8 cellular contexts compared by ENCODE assay signal in the genomic region with DNA sequence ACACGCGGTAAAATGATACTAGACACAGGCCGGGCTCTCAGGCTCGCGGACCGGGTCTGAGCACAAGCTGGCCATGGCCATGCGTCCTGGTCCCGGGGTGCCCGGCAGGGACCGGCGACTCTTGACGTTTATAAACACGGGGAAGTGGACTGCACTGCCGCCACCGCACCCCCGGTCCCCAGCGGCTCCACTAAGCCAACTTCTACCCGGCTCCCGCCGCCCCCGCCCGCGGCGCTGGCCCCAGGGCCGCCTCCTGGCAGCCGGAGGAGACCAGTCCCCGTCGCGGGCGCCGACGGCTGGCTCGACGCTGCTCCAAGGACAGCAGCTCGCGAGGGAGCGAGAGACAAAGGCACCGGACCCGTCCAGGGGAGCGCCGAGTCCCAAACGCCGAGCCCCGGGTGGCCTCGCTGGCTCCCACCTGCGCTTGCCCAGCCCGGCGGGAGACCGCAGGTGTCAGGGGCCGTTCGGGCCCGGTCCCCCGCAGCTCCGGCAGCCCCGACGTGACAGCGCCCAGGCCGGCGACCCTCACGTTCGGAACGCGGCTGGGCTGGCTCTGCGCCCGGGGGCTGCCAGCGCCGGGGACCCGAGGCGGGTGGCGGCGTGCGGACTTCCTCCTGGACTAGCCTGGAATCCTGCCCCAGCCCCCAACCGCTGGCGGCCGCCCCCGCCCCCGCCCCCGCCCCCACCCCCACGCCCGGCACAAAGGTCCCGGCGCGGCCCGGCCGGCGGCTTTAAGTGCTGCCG. TPM values are rescaled to one million over a fixed set of nuclear protein-coding genes. Genes with fewer than 3 reads are reported as not detected.
A peak's percentile ranks its signal among the peaks of the same experiment; 100 is the strongest.
DNase-seq lines count a peak whose midpoint lies in the region; ATAC-seq and TF ChIP-seq lines count a peak whose summit lies in the region.

No MANE protein-coding gene starts in this region.

- H3K27me3 Mint-ChIP-seq in activated CD8-positive, alpha-beta memory T cell treated with anti-CD3 and anti-CD28 coated beads, Interleukin-2, amount 10 ng/mL, durations not matched to agents 7 days and 5 days: no peaks in the 10 kb centered on the region

- H3K27me3 ChIP-seq in esophagus (ENCODE audit: control insufficient read depth in 1 of 2, insufficient read depth in 2 of 2, low read length in 2 of 2) (no peaks in the 10 kb centered on the region), thyroid gland (no peaks in the 10 kb centered on the region)

- ATAC-seq in GM21515 (IDR thresholded peaks at IDR 0.05; ENCODE audit: unreplicated experiment): peak; percentile 26
- ATAC-seq in activated CD8-positive, alpha-beta memory T cell treated with anti-CD3 and anti-CD28 coated beads, Interleukin-2, amount 10 ng/mL, durations not matched to agents 7 days and 5 days: peak; percentile 24

- H3K27ac Mint-ChIP-seq in activated CD8-positive, alpha-beta memory T cell treated with anti-CD3 and anti-CD28 coated beads, Interleukin-2, amount 10 ng/mL, durations not matched to agents 7 days and 5 days: peak overlapping the region; percentile 72

- DNase-seq in COLO668 (lab: John Stamatoyannopoulos, UW; ENCODE audit: unreplicated experiment) (peak; percentile 58), HuH-7.5 (ENCODE audit: low spot score) (peak; percentile 47), myocyte (ENCODE audit: low read depth) (peak; percentile 61), thyroid gland (peak; percentile 59 to 63), dedifferentiated amniotic fluid mesenchymal stem cell (ENCODE audit: extremely low spot score) (no peak)
- DNase-seq in activated CD8-positive, alpha-beta memory T cell treated with anti-CD3 and anti-CD28 coated beads, Interleukin-2, amount 10 ng/mL, durations not matched to agents 7 days and 5 days: peak; percentile 59

- TF ChIP-seq POLR2A in thyroid gland (IDR thresholded peaks at IDR 0.05): no peak

- peaks cover 63% of the 10 kb centered on the region for H3K4me1 Mint-ChIP-seq in activated CD8-positive, alpha-beta memory T cell treated with anti-CD3 and anti-CD28 coated beads, Interleukin-2, amount 10 ng/mL, durations not matched to agents 7 days and 5 days

- intact Hi-C loops in thyroid gland (cut with DNase I): no loop called here

- H3K4me3 Mint-ChIP-seq in activated CD8-positive, alpha-beta memory T cell treated with anti-CD3 and anti-CD28 coated beads, Interleukin-2, amount 10 ng/mL, durations not matched to agents 7 days and 5 days: peak overlapping the region; percentile 76

- H3K27ac ChIP-seq in esophagus (ENCODE audit: low read depth in 2 of 2, low read length in 1 of 2) (peak overlapping the region; percentile 94 to 96), thyroid gland (peak overlapping the region; percentile 79 to 96 (median 81))

- 0 to 1% methylated on average over 70 to 87 of the region's 87 CpGs for WGBS in esophagus, 2 donors
- WGBS in thyroid gland, 2 donors: 1 to 2% methylated on average over 17 to 21 of the region's 87 CpGs

- CTCF ChIA-PET in activated CD8-positive, alpha-beta memory T cell treated with anti-CD3 and anti-CD28 coated beads, Interleukin-2, amount 10 ng/mL, durations not matched to agents 7 days and 5 days (lab: Charles Lee): interaction anchor here (1.0 to 1.6 kb wide), 4 partner anchors 15 to 51 kb away, joined by 3 to 5 read pairs (median 4); no protein-coding TSS in a partner anchor

- peaks cover 1% of the 10 kb centered on the region for H3K36me3 Mint-ChIP-seq in activated CD8-positive, alpha-beta memory T cell treated with anti-CD3 and anti-CD28 coated beads, Interleukin-2, amount 10 ng/mL, durations not matched to agents 7 days and 5 days

- H3K4me1 ChIP-seq in esophagus (ENCODE audit: control insufficient read depth in 2 of 2, insufficient read depth in 2 of 2, low read length in 1 of 2) (peaks cover 2% of the 10 kb centered on the region in 2 donors), thyroid gland (peaks cover 49 to 51% of the 10 kb centered on the region in 2 donors)

- no peak for TF ChIP-seq CTCF in thyroid gland (IDR thresholded peaks at IDR 0.05)

- no peaks in the 10 kb centered on the region for H3K36me3 ChIP-seq in esophagus (ENCODE audit: control insufficient read depth in 2 of 2, insufficient read depth in 2 of 2, low read length in 1 of 2)
- H3K36me3 ChIP-seq in thyroid gland: no peaks in the 10 kb centered on the region

- H3K4me3 ChIP-seq in esophagus (ENCODE audit: low read depth in 1 of 2, low read length in 2 of 2) (peak overlapping the region; percentile 82 to 96), thyroid gland (replicated peaks in 1 of 3) (peak overlapping the region; percentile 63 to 96 (median 93))

- H3K9me3 Mint-ChIP-seq in activated CD8-positive, alpha-beta memory T cell treated with anti-CD3 and anti-CD28 coated beads, Interleukin-2, amount 10 ng/mL, durations not matched to agents 7 days and 5 days (ENCODE audit: low read depth): no peaks in the 10 kb centered on the region

- no peaks in the 10 kb centered on the region for H3K9me3 ChIP-seq in esophagus (ENCODE audit: control insufficient read depth in 2 of 2, insufficient read depth in 1 of 2, low read depth in 1 of 2, low read length in 1 of 2)
- H3K9me3 ChIP-seq in thyroid gland: no peaks in the 10 kb centered on the region

RNA-seq across cellular contexts. Expression of a gene that starts 0.5 kb away (rescaled TPM):
- total RNA-seq in activated CD8-positive, alpha-beta memory T cell treated with anti-CD3 and anti-CD28 coated beads, Interleukin-2, amount 10 ng/mL, durations not matched to agents 7 days and 5 days: 10 to 100 TPM; 54.2 to 59.9 TPM
- polyA plus RNA-seq in esophagus: 10 to 100 TPM; 44.2 to 75.9 TPM
- total RNA-seq in myocyte (954 and 1,245 TPM in 2 replicates), thyroid gland (100 to 1,000 TPM; 264 to 699 (median 417) TPM)
- 869 TPM for polyA plus RNA-seq in myocyte (2012)

Comparison
In these comparisons a context has a peak if more than half of its experiments do, and no peak if none do; other contexts are left out.
1. RNA of a gene that starts 0.5 kb away (total RNA-seq): 954 to 1,245 TPM in myocyte and 264 to 699 TPM in thyroid gland; 54.2 to 59.9 TPM in activated CD8-positive, alpha-beta memory T cell treated with anti-CD3 and anti-CD28 coated beads, Interleukin-2, amount 10 ng/mL, durations not matched to agents 7 days and 5 days; every median in the first group is over 4 times any median in the second.